8 cellular contexts compared by ENCODE assay signal in the genomic region with DNA sequence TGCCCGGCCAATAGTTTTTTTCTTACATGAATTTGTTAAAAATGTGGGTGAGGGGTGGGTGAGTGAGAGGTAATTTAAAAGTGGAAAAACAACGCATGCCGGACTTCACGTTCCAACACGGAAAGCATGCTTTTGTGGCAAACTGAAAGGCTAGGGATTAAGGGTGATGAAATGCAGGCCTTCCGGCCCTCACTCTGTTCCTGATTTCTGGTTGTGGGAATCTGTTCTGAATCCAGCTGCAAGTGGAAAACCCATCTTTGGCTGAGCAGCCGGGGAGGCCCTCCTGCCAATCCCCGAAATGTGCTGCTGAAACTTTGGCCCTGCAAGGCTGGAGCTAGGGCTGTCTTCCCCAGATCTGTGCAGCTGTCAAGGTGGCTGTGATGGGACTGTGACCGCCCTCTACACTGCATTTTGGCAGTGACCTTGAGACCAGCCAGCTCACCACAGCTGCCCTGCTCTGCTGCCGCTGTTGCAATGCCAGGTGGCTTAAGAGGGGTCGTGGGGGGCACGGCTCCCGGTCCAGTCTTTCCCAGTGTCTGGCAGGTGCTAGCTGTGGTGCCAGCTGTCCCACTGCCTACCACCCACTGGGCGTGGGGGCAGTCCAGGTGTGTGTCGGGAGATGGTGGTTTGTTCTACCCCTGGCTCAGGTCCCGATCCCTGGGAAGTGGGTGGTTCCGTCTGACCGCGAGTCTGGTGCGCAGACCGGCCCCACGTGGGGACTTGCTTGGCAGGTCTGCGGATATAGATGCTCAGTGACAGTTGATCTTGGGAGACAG. TPM values are rescaled to one million over a fixed set of nuclear protein-coding genes. Genes with fewer than 3 reads are reported as not detected.
DNase-seq lines count a peak whose midpoint lies in the region; ATAC-seq and TF ChIP-seq lines count a peak whose summit lies in the region.

No MANE protein-coding gene starts in this region.

- H3K4me1 ChIP-seq in liver (ENCODE audit: control insufficient read depth in 4 of 4, insufficient read depth in 4 of 4, low read length in 3 of 4) (peaks cover 2 to 17% (median 8%) of the 10 kb centered on the region in 4 donors), thoracic aorta (ENCODE audit: control insufficient read depth in 1 of 2, low read depth in 2 of 2) (peaks cover 23 to 32% of the 10 kb centered on the region in 2 donors)

- H3K9me3 ChIP-seq in liver (ENCODE audit: control insufficient read depth in 4 of 4, low read length in 3 of 4) (no peaks in the 10 kb centered on the region), thoracic aorta (no peaks in the 10 kb centered on the region)

- TF ChIP-seq CTCF in liver (IDR thresholded peaks at IDR 0.05; ENCODE audit: low read depth, low read length, missing input control) (no peak), thoracic aorta (IDR thresholded peaks at IDR 0.05) (no peak)

- no peaks in the 10 kb centered on the region for H3K27me3 ChIP-seq in liver (ENCODE audit: control insufficient read depth in 4 of 4, insufficient read depth in 4 of 4, low read length in 3 of 4)
- H3K27me3 ChIP-seq in thoracic aorta (replicated peaks; ENCODE audit: insufficient read depth): no peaks in the 10 kb centered on the region

- DNase-seq in DMS53 treated with DMSO at 0.1 percent for 48 hours (lab: John Stamatoyannopoulos, UW; ENCODE audit: unreplicated experiment): peak; percentile 24
- peak; percentile 83 for DNase-seq in NCI-H146 (lab: John Stamatoyannopoulos, UW)
- DNase-seq in cerebellum (ENCODE audit: low spot score): peak; percentile 38
- no peak for DNase-seq in thoracic aorta (ENCODE audit: low spot score)
- DNase-seq in HuH-7 (ENCODE audit: low spot score): no peak
- no peak for DNase-seq in LoVo (ENCODE audit: low spot score)

- no peak for TF ChIP-seq RAD21 in liver (IDR thresholded peaks at IDR 0.05)

- H3K4me3 ChIP-seq in liver (ENCODE audit: low read depth in 1 of 3, low read length in 3 of 3): no peak overlapping the region
- H3K4me3 ChIP-seq in thoracic aorta: peak overlapping the region; percentile 73

- H3K27ac ChIP-seq in liver (ENCODE audit: low read depth in 1 of 2, low read length in 2 of 2) (peak overlapping the region in 1 of 2 donors; percentile 36), thoracic aorta (peak overlapping the region; percentile 37 to 57)

- 72% methylated on average over 23 of the region's 23 CpGs for WGBS in liver

- H3K9ac ChIP-seq in liver (ENCODE audit: low read depth in 1 of 2, low read length in 2 of 2): no peak overlapping the region

- ATAC-seq in thoracic aorta (ENCODE audit: insufficient number of reproducible peaks, low FRiP score, low read depth) (peak; percentile 16), HG03442 (IDR thresholded peaks at IDR 0.05; ENCODE audit: unreplicated experiment) (no peak)

- H3K36me3 ChIP-seq in liver (ENCODE audit: control insufficient read depth in 4 of 4, insufficient read depth in 3 of 4, low read depth in 1 of 4, low read length in 3 of 4) (no peaks in the 10 kb centered on the region), thoracic aorta (no peaks in the 10 kb centered on the region)

TF ChIP-seq in liver, 16 proteins besides CTCF, POLR2A, EP300 and RAD21:
- TF ChIP-seq NR2F2 (IDR thresholded peaks at IDR 0.05): peak; percentile 23
- no peak for TF ChIP-seq HNF4G (IDR thresholded peaks at IDR 0.05)
- TF ChIP-seq EGR1 (IDR thresholded peaks at IDR 0.05; ENCODE audit: low read depth in 2 of 2): no peak
- TF ChIP-seq GABPA (IDR thresholded peaks at IDR 0.05 in 1 of 2, conservative IDR thresholded peaks at IDR 0.05 in 1 of 2): no peak
- no peak for TF ChIP-seq FOXA1 (IDR thresholded peaks at IDR 0.05)
- no peak for TF ChIP-seq RXRA (IDR thresholded peaks at IDR 0.05)
- no peak for TF ChIP-seq JUND (IDR thresholded peaks at IDR 0.05)

RNA-seq across cellular contexts. Expression of a gene that starts 39.0 kb away (rescaled TPM):
- total RNA-seq in cerebellum (41.6 TPM), liver (1 to 10 TPM; 1.2 to 2.1 TPM), thoracic aorta (1 to 10 TPM; 2.4 to 4.0 TPM)
- polyA plus RNA-seq in liver: under 1 TPM; 0.06 to 0.33 TPM

Comparison
In these comparisons a context has a peak if more than half of its experiments do, and no peak if none do; other contexts are left out.
1. DNase-seq: peak in DMS53 treated with DMSO at 0.1 percent for 48 hours (single experiment), NCI-H146 (single experiment) and cerebellum (single experiment); none in thoracic aorta (single experiment), HuH-7 (single experiment) and LoVo (single experiment).